Comparison of ENCODE assay signal across 24 cellular contexts in genomic region chr1:223077434-223077833, GRCh38.
DNase-seq lines count a peak whose midpoint lies in the region; ATAC-seq, FAIRE-seq and TF ChIP-seq lines count a peak whose summit lies in the region.
"Had no signal": no experiment of that assay in that cellular context is flagged by ENCODE, and none has a peak within 500 bp of the region (broad histone marks: within the 10 kb centered on the region; RNA-seq: fewer than 3 reads in every experiment).

No MANE protein-coding gene starts in this region.

- H3K27me3 ChIP-seq in HepG2 (ENCODE audit: control insufficient read depth in 1 of 2, insufficient read depth in 2 of 2, low read length in 2 of 2) (peaks cover 0 to 11% of the 10 kb centered on the region in 2 experiments; a peak in 2 of 5 replicates), right lobe of liver (no peaks in the 10 kb centered on the region), adrenal gland (no peaks in the 10 kb centered on the region), upper lobe of right lung (no peaks in the 10 kb centered on the region)
- H3K27me3 ChIP-seq: breast epithelium, esophagus squamous epithelium, gastroesophageal sphincter had no signal

- FAIRE-seq in HepG2 (lab: Jason Lieb, UNC), result no peak
- FAIRE-seq in kidney (lab: Jason Lieb, UNC), result no peak
- FAIRE-seq: colon, keratinocyte had no signal

- BruUV-seq in HepG2 (replicated peaks; lab: Mats Ljungman, UMichigan), result no TSS peak

- H4K20me1 ChIP-seq in HepG2 (ENCODE audit: insufficient read depth, low read length), result no peaks in the 10 kb centered on the region

- ATAC-seq in HepG2 (no peak), right lobe of liver (no peak), upper lobe of right lung (peak; percentile 46), GM21390 (IDR thresholded peaks at IDR 0.05; ENCODE audit: unreplicated experiment) (no peak), HG02973 (IDR thresholded peaks at IDR 0.05; ENCODE audit: unreplicated experiment) (no peak), GM19397 (IDR thresholded peaks at IDR 0.05; ENCODE audit: unreplicated experiment) (no peak)
- ATAC-seq: gastroesophageal sphincter; stimulated activated memory B cell treated with anti-CD40 and anti-IgM and Interleukin-4, amounts not matched to agents 10 μg/mL and 1 μg/mL and 100 μg/mL, for 72 hours had no signal

- H3K27ac ChIP-seq in HepG2 (ENCODE audit: extremely low read length, insufficient read depth, low read length) (no peak overlapping the region), right lobe of liver (no peak overlapping the region), adrenal gland (no peak overlapping the region), kidney (ENCODE audit: low read depth in 2 of 2, low read length in 2 of 2) (peak overlapping the region in 1 of 2 donors; percentile 11), upper lobe of right lung (no peak overlapping the region)
- H3K27ac ChIP-seq: breast epithelium, esophagus squamous epithelium, KMS-11 had no signal

- TF ChIP-seq POLR2A in HepG2 (IDR thresholded peaks at IDR 0.05; ENCODE audit: insufficient read depth in 1 of 2, low read depth in 2 of 2, low read length in 2 of 2) (no peak), right lobe of liver (IDR thresholded peaks at IDR 0.05) (no peak), adrenal gland (IDR thresholded peaks at IDR 0.05) (no peak)

- POLR2A ChIA-PET in HepG2 (lab: Yijun Ruan, JAX), result no interaction called here

- no peak overlapping the region for H3K4me3 ChIP-seq in HepG2 (replicated peaks in 1 of 3; ENCODE audit: insufficient read depth in 1 of 3, low read depth in 2 of 3, low read length in 3 of 3)
- no peak overlapping the region for H3K4me3 ChIP-seq in right lobe of liver
- H3K4me3 ChIP-seq in adrenal gland, result no peak overlapping the region
- H3K4me3 ChIP-seq in kidney (ENCODE audit: low read length in 2 of 2), result no peak overlapping the region
- H3K4me3 ChIP-seq in upper lobe of right lung, result no peak overlapping the region
- H3K4me3 ChIP-seq: breast epithelium, esophagus squamous epithelium, gastroesophageal sphincter had no signal

- no peak overlapping the region for H3K9ac ChIP-seq in HepG2 (ENCODE audit: insufficient read depth, low read depth, low read length)
- no peak overlapping the region for H3K9ac ChIP-seq in kidney (ENCODE audit: low read length in 2 of 2)
- H3K9ac ChIP-seq: KMS-11 had no signal

- intact Hi-C loops in HepG2 (cut with micrococcal nuclease; ENCODE audit: unreplicated experiment), result no loop called here
- intact Hi-C loops in right lobe of liver (cut with DNase I), result no loop called here
- intact Hi-C loops in adrenal gland (cut with DNase I), result no loop called here
- intact Hi-C loops in kidney (cut with DNase I), result no loop called here
- intact Hi-C loops in upper lobe of right lung (cut with DNase I), result no loop called here

- DNase-seq in HepG2 (ENCODE audit: low spot score) (no peak), right lobe of liver (no peak), adrenal gland (peak in 5 of 7 donors; percentile 13 to 64 (median 38)), kidney (peak; percentile 75), upper lobe of right lung (no peak)
- DNase-seq: activated CD4-positive, alpha-beta T cell treated with anti-CD3 and anti-CD28 coated beads for 4 hours; activated CD8-positive, alpha-beta memory T cell treated with anti-CD3 and anti-CD28 coated beads for 24 hours; activated gamma-delta T cell treated with Interleukin-2 at 50 U/mL for 16 hours; activated T-cell treated with anti-CD3 and anti-CD28 coated beads, Interleukin-2, amount 50 U/mL, for 24 hours; C1 segment of cervical spinal cord; esophagus squamous epithelium; NCI-H1694; NCI-H524 treated with DMSO at 0.1 percent for 48 hours; occipital lobe; stimulated activated CD4-positive, alpha-beta T cell treated with anti-CD3 and anti-CD28 coated beads, Interleukin-2, amount 100 ng/mL, for 48 hours had no signal

- no peak overlapping the region for H3K4me2 ChIP-seq in HepG2 (ENCODE audit: low read depth, low read length)
- H3K4me2 ChIP-seq: KMS-11 had no signal

- in situ Hi-C loops in HepG2 (cut with HindIII; ENCODE audit: extremely low pct_ligation_motif_present, low pct_unique_long_range_greater_than_20kb), result loop anchor here (25.0 kb wide), 1 partner anchor 615 kb away; no protein-coding TSS in a partner anchor

- no peak overlapping the region for H2AFZ ChIP-seq in HepG2 (ENCODE audit: low read length)

- no peaks in the 10 kb centered on the region for H3K79me2 ChIP-seq in HepG2 (ENCODE audit: insufficient read depth, low read length)

- H3K9me3 ChIP-seq in HepG2 (ENCODE audit: low read length), result no peaks in the 10 kb centered on the region
- H3K9me3 ChIP-seq in right lobe of liver, result no peaks in the 10 kb centered on the region
- no peaks in the 10 kb centered on the region for H3K9me3 ChIP-seq in adrenal gland (replicated peaks in 1 of 3)
- H3K9me3 ChIP-seq in kidney (ENCODE audit: control insufficient read depth in 1 of 2, low read length in 2 of 2), result no peaks in the 10 kb centered on the region
- no peaks in the 10 kb centered on the region for H3K9me3 ChIP-seq in upper lobe of right lung
- H3K9me3 ChIP-seq: breast epithelium, esophagus squamous epithelium, gastroesophageal sphincter had no signal

- CTCF ChIA-PET in HepG2 (lab: Yijun Ruan, JAX; ENCODE audit: low intra/inter-chr PET ratio, low total read pairs), result no interaction called here

- WGBS in HepG2 (ENCODE audit: low lambda C conversion rate), result 36% methylated on average over 4 of the region's 14 CpGs
- no CpG with 5 or more reads among the region's 14 CpGs for WGBS in right lobe of liver (ENCODE audit: insufficient coverage, low coverage, low lambda C conversion rate, missing lambda C conversion rate)
- WGBS in adrenal gland, 4 donors, result 81 to 87% (median 83%) methylated on average over 14 of the region's 14 CpGs

- 0 out of 2 replicates have a peak, but pooled peaks have one; percentile 3 for TF ChIP-seq CTCF in HepG2 (CRISPR knock-in tag; IDR thresholded peaks at IDR 0.05)
- no peak for TF ChIP-seq CTCF in right lobe of liver (IDR thresholded peaks at IDR 0.05)
- TF ChIP-seq CTCF in adrenal gland (IDR thresholded peaks at IDR 0.05), result peak in 4 of 6 experiments; percentile 3 to 22 (median 12)
- TF ChIP-seq CTCF in kidney (IDR thresholded peaks at IDR 0.05; ENCODE audit: borderline replicate concordance, extremely low read depth, insufficient read depth), result no peak
- peak; percentile 41 for TF ChIP-seq CTCF in upper lobe of right lung (IDR thresholded peaks at IDR 0.05)

- H3K4me1 ChIP-seq in HepG2 (ENCODE audit: insufficient read depth, low read length), result no peaks in the 10 kb centered on the region
- peaks cover 0 to 11% (median 5%) of the 10 kb centered on the region in 4 donors for H3K4me1 ChIP-seq in right lobe of liver
- H3K4me1 ChIP-seq in adrenal gland (replicated peaks in 1 of 2), result no peaks in the 10 kb centered on the region
- no peaks in the 10 kb centered on the region for H3K4me1 ChIP-seq in kidney (ENCODE audit: control insufficient read depth in 1 of 2, insufficient read depth in 1 of 2, low read depth in 1 of 2, low read length in 2 of 2)
- peaks cover 9% of the 10 kb centered on the region for H3K4me1 ChIP-seq in upper lobe of right lung
- H3K4me1 ChIP-seq: breast epithelium had no signal

- TF ChIP-seq EP300 in HepG2 (IDR thresholded peaks at IDR 0.05; ENCODE audit: low read depth in 2 of 2, low read length in 2 of 2) (no peak), HepG2 (CRISPR knock-in tag; IDR thresholded peaks at IDR 0.05; ENCODE audit: borderline replicate concordance) (no peak)

- no peaks in the 10 kb centered on the region for H3K36me3 ChIP-seq in HepG2 (replicated peaks in 1 of 2; ENCODE audit: control insufficient read depth in 1 of 2, insufficient read depth in 2 of 2, low read length in 2 of 2)
- no peaks in the 10 kb centered on the region for H3K36me3 ChIP-seq in right lobe of liver
- no peaks in the 10 kb centered on the region for H3K36me3 ChIP-seq in adrenal gland (replicated peaks in 1 of 2)
- no peaks in the 10 kb centered on the region for H3K36me3 ChIP-seq in kidney (ENCODE audit: control insufficient read depth in 1 of 2, insufficient read depth in 2 of 2, low read length in 2 of 2)
- no peaks in the 10 kb centered on the region for H3K36me3 ChIP-seq in upper lobe of right lung
- H3K36me3 ChIP-seq: breast epithelium, esophagus squamous epithelium, gastroesophageal sphincter had no signal

- no peak for TF ChIP-seq RAD21 in HepG2 (CRISPR knock-in tag; IDR thresholded peaks at IDR 0.05)

TF ChIP-seq in HepG2, 621 proteins besides CTCF, POLR2A, EP300 and RAD21:
- TF ChIP-seq YY1 (IDR thresholded peaks at IDR 0.05; ENCODE audit: insufficient read depth, insufficient replicate concordance, low read depth, low read length) (no peak), USF2 (IDR thresholded peaks at IDR 0.05; ENCODE audit: low read depth, low read length) (no peak), USF2 (CRISPR knock-in tag; IDR thresholded peaks at IDR 0.05; ENCODE audit: borderline replicate concordance) (no peak), XBP1 (CRISPR knock-in tag; IDR thresholded peaks at IDR 0.05) (no peak), ZNF3 (CRISPR knock-in tag; IDR thresholded peaks at IDR 0.05) (no peak), ZFP90 (CRISPR knock-in tag; IDR thresholded peaks at IDR 0.05; ENCODE audit: borderline replicate concordance) (no peak), ZNF788 (CRISPR knock-in tag; IDR thresholded peaks at IDR 0.05; ENCODE audit: borderline replicate concordance) (no peak), MEIS2 (CRISPR knock-in tag; IDR thresholded peaks at IDR 0.05) (no peak), NR2C2 (CRISPR knock-in tag; IDR thresholded peaks at IDR 0.05; ENCODE audit: borderline replicate concordance) (no peak), GTF2F1 (IDR thresholded peaks at IDR 0.05; ENCODE audit: low read length) (no peak), ZNF546 (CRISPR knock-in tag; conservative IDR thresholded peaks at IDR 0.05) (no peak), POGZ (CRISPR knock-in tag; IDR thresholded peaks at IDR 0.05) (no peak), ZNF468 (CRISPR knock-in tag; IDR thresholded peaks at IDR 0.05) (no peak), FOXO1 (CRISPR knock-in tag; IDR thresholded peaks at IDR 0.05) (no peak)
TF ChIP-seq in HepG2: peak in this region for 0.

Comparison
In these comparisons a context has a peak if more than half of its experiments do, and no peak if none do; other contexts are left out.
1. CTCF ChIP-seq: peak in HepG2 (single experiment), adrenal gland (4 of 6) and upper lobe of right lung (single experiment); none in right lobe of liver (0 of 4) and kidney (single experiment).
2. DNase-seq: peak in adrenal gland (5 of 7) and kidney (single experiment); none in HepG2 (single experiment), right lobe of liver (0 of 3) and upper lobe of right lung (single experiment).